Comparison of ENCODE assay signal across 8 cellular contexts in the genomic region with DNA sequence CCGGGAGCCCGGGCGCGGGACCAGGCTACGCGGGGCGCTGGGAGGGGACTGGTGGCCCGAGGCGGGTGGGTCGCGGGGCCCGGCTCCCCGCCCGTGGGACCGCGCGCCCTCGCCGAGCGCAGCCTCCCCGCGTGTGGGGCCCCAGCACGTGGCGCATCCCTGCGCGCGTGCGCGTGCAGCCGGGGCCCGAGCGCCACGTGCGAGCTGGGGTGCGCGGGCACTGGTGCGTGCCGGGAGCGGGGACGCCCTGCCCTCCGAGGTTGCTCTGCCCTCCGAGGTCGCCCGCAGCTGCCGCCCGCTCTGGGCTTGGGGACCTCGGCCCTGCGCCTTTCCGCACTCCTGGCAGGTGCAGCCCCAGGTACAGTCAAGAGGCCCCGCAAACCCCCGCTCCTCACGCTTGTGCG. TPM values are rescaled to one million over a fixed set of nuclear protein-coding genes. Genes with fewer than 3 reads are reported as not detected.
DNase-seq lines count a peak whose midpoint lies in the region; ATAC-seq and TF ChIP-seq lines count a peak whose summit lies in the region.

No MANE protein-coding gene starts in this region.

- peak overlapping the region; percentile 15 for H3K4me3 ChIP-seq in AG04449 (ENCODE audit: low read depth, low read length)

- POLR2A ChIA-PET in AG04449 (lab: Yijun Ruan, JAX): no interaction called here

- no peaks in the 10 kb centered on the region for H3K9me3 Mint-ChIP-seq in activated T-cell treated with anti-CD3 and anti-CD28 coated beads, Interleukin-2, amount 50 U/mL, for 72 hours
- no peaks in the 10 kb centered on the region for H3K9me3 Mint-ChIP-seq in progenitor cell of endocrine pancreas (ENCODE audit: low read depth)

- intact Hi-C loops in Right ventricle myocardium superior (cut with DNase I): loop anchor here (2.0 kb wide), 1 partner anchor 95 kb away; no protein-coding TSS in a partner anchor

- TF ChIP-seq CTCF in AG04449 (IDR thresholded peaks at IDR 0.05; ENCODE audit: insufficient read depth, low read length, missing control alignments) (no peak), progenitor cell of endocrine pancreas (IDR thresholded peaks at IDR 0.05; ENCODE audit: unreplicated experiment) (no peak)

- CTCF ChIA-PET in AG04449 (lab: Yijun Ruan, JAX): interaction anchor here (0.8 to 5.6 kb wide), 8 partner anchors 10 to 94 kb away, joined by 3 to 97 read pairs (median 4); no protein-coding TSS in a partner anchor

- peak overlapping the region; percentile 79 to 81 for H3K4me3 Mint-ChIP-seq in activated T-cell treated with anti-CD3 and anti-CD28 coated beads, Interleukin-2, amount 50 U/mL, for 72 hours
- H3K4me3 Mint-ChIP-seq in progenitor cell of endocrine pancreas (ENCODE audit: low read depth): peak overlapping the region; percentile 61

- H3K27me3 Mint-ChIP-seq in activated T-cell treated with anti-CD3 and anti-CD28 coated beads, Interleukin-2, amount 50 U/mL, for 72 hours (ENCODE audit: low read depth): no peaks in the 10 kb centered on the region
- no peaks in the 10 kb centered on the region for H3K27me3 Mint-ChIP-seq in progenitor cell of endocrine pancreas

- peaks cover 37% of the 10 kb centered on the region for H3K4me1 Mint-ChIP-seq in activated T-cell treated with anti-CD3 and anti-CD28 coated beads, Interleukin-2, amount 50 U/mL, for 72 hours (ENCODE audit: low read depth)
- peaks cover 38% of the 10 kb centered on the region for H3K4me1 Mint-ChIP-seq in progenitor cell of endocrine pancreas (ENCODE audit: low read depth)

- DNase-seq in AG04449 (ENCODE audit: low read depth, low spot score) (no peak), NCI-H526 (lab: John Stamatoyannopoulos, UW) (peak; percentile 43 to 85), Right ventricle myocardium superior (no peak), progenitor cell of endocrine pancreas (ENCODE audit: low spot score, unreplicated experiment) (peak; percentile 42), superior temporal gyrus (ENCODE audit: extremely low spot score) (no peak)
- DNase-seq in activated T-cell treated with anti-CD3 and anti-CD28 coated beads, Interleukin-2, amount 50 U/mL, for 72 hours: peak; percentile 62 to 71

- ATAC-seq in GM18858 (IDR thresholded peaks at IDR 0.05; ENCODE audit: unreplicated experiment): peak; percentile 14
- ATAC-seq in HG03045 (IDR thresholded peaks at IDR 0.05; ENCODE audit: unreplicated experiment): peak; percentile 43
- ATAC-seq in activated T-cell treated with anti-CD3 and anti-CD28 coated beads, Interleukin-2, amount 50 U/mL, for 72 hours (replicated peaks in 1 of 2): peak; percentile 38 to 39
- peak; percentile 60 for ATAC-seq in Right ventricle myocardium superior (ENCODE audit: poor library complexity)

- no peak overlapping the region for H3K27ac Mint-ChIP-seq in activated T-cell treated with anti-CD3 and anti-CD28 coated beads, Interleukin-2, amount 50 U/mL, for 72 hours
- no peak overlapping the region for H3K27ac Mint-ChIP-seq in progenitor cell of endocrine pancreas

- peaks cover 12 to 16% of the 10 kb centered on the region in 2 donors for H3K36me3 Mint-ChIP-seq in activated T-cell treated with anti-CD3 and anti-CD28 coated beads, Interleukin-2, amount 50 U/mL, for 72 hours (ENCODE audit: insufficient read depth in 2 of 2)
- peaks cover 2% of the 10 kb centered on the region for H3K36me3 Mint-ChIP-seq in progenitor cell of endocrine pancreas (ENCODE audit: insufficient read depth)

RNA-seq across cellular contexts. Expression of a gene that starts 0.4 kb away (rescaled TPM):
- 100 to 1,000 TPM; 103 to 111 TPM for total RNA-seq in activated T-cell treated with anti-CD3 and anti-CD28 coated beads, Interleukin-2, amount 50 U/mL, for 72 hours
- total RNA-seq in Right ventricle myocardium superior (2.9 TPM), progenitor cell of endocrine pancreas (78.1 and 85.5 TPM in 2 replicates)

Comparison
In these comparisons a context has a peak if more than half of its experiments do, and no peak if none do; other contexts are left out.
1. DNase-seq: peak in NCI-H526 (2 of 2), activated T-cell treated with anti-CD3 and anti-CD28 coated beads, Interleukin-2, amount 50 U/mL, for 72 hours (2 of 2) and progenitor cell of endocrine pancreas (single experiment); none in AG04449 (single experiment), Right ventricle myocardium superior (single experiment) and superior temporal gyrus (single experiment).
2. RNA of a gene that starts 0.4 kb away (total RNA-seq): 103 to 111 TPM in activated T-cell treated with anti-CD3 and anti-CD28 coated beads, Interleukin-2, amount 50 U/mL, for 72 hours and 78.1 to 85.5 TPM in progenitor cell of endocrine pancreas; 2.9 TPM in Right ventricle myocardium superior (single experiment); every median in the first group is over 10 times any median in the second.
3. Peak in every context shown above with its lines, with median percentiles within 50 percentile points of each other: ATAC-seq.